18 cellular contexts compared by ENCODE assay signal in genomic region chr3:3088066-3088465, GRCh38. TPM values are rescaled to one million over a fixed set of nuclear protein-coding genes. Genes with fewer than 3 reads are reported as not detected.
A peak's percentile ranks its signal among the peaks of the same experiment; 100 is the strongest.
DNase-seq lines count a peak whose midpoint lies in the region; ATAC-seq, FAIRE-seq and TF ChIP-seq lines count a peak whose summit lies in the region.
"Had no signal": no experiment of that assay in that cellular context is flagged by ENCODE, and none has a peak within 500 bp of the region (broad histone marks: within the 10 kb centered on the region; RNA-seq: fewer than 3 reads in every experiment).

No MANE protein-coding gene starts in this region.

- H3K4me3 Mint-ChIP-seq in stimulated activated memory B cell treated with anti-CD40 and anti-IgM and Interleukin-4, amounts not matched to agents 10 μg/mL and 1 μg/mL and 100 μg/mL, for 72 hours = no peak overlapping the region
- H3K4me3 Mint-ChIP-seq: B cell; CD8-positive, alpha-beta T cell; HFFc6 had no signal

- TF ChIP-seq CTCF in MM.1S (IDR thresholded peaks at IDR 0.05; ENCODE audit: low read length) = no peak
- no peak for TF ChIP-seq CTCF in GM12878 (IDR thresholded peaks at IDR 0.05 in 2 of 3, conservative IDR thresholded peaks at IDR 0.05 in 1 of 3; ENCODE audit: control insufficient read depth in 2 of 3, extremely low read depth in 1 of 3, insufficient read depth in 1 of 3, low read depth in 3 of 3, low read length in 3 of 3)
- TF ChIP-seq CTCF in left ventricle myocardium inferior (IDR thresholded peaks at IDR 0.05; ENCODE audit: borderline replicate concordance) = no peak

- no peak overlapping the region for H3K9ac ChIP-seq in MM.1S (ENCODE audit: low read length)
- H3K9ac ChIP-seq in GM12878 (ENCODE audit: control insufficient read depth, insufficient read depth, low read length) = no peak overlapping the region
- H3K9ac ChIP-seq: BLaER1 treated with 17β-estradiol and CSF1 and Interleukin-3, amounts not matched to agents 10 nM and 100 nM had no signal

- BruUV-seq in GM12878 (replicated peaks; lab: Mats Ljungman, UMichigan) = no TSS peak

- RAD21 ChIA-PET in GM12878 (lab: Charles Lee; ENCODE audit: unreplicated experiment) = no interaction called here

- CTCF ChIA-PET in GM12878 (lab: Yijun Ruan, JAX) = interaction anchor here (1.7 kb wide), 1 partner anchor 166 kb away, joined by 3 read pairs; no protein-coding TSS in a partner anchor

- no peaks in the 10 kb centered on the region for H3K9me2 ChIP-seq in MM.1S (replicated peaks; ENCODE audit: insufficient read depth, low read length)

- no peak for TF ChIP-seq POLR2A in GM12891 (IDR thresholded peaks at IDR 0.05; ENCODE audit: low read depth, low read length)
- no peak for TF ChIP-seq POLR2A in GM12878 (IDR thresholded peaks at IDR 0.05; ENCODE audit: low read depth, low read length)

- H3K4me2 ChIP-seq in MM.1S (ENCODE audit: low read depth, low read length) = peak overlapping the region; percentile 47; the same call in 1 of the 2 replicates
- H3K4me2 ChIP-seq in GM12878 (ENCODE audit: control insufficient read depth, insufficient read depth) = no peak overlapping the region
- H3K4me2 ChIP-seq: BLaER1 treated with 17β-estradiol and CSF1 and Interleukin-3, amounts not matched to agents 10 nM and 100 nM had no signal

- H3K27ac ChIP-seq in MM.1S (ENCODE audit: low read length) (peak overlapping the region; percentile 77), GM12878 (ENCODE audit: control insufficient read depth, insufficient read depth) (peak overlapping the region; percentile 24; the same call in 1 of the 2 replicates), left ventricle myocardium inferior (replicated peaks) (no peak overlapping the region)
- H3K27ac ChIP-seq: BLaER1 treated with 17β-estradiol and CSF1 and Interleukin-3, amounts not matched to agents 10 nM and 100 nM had no signal

- SMC1A ChIA-PET in GM12878 (lab: Charles Lee; ENCODE audit: uncharacterized antibody, unreplicated experiment) = interaction anchor here (0.8 to 1.4 kb wide), 4 partner anchors 14 to 22 kb away, joined by 3 to 4 read pairs (median 3); no protein-coding TSS in a partner anchor

- intact Hi-C loops in GM12878 (cut with micrococcal nuclease; ENCODE audit: unreplicated experiment) (loop anchor here (2.0 kb wide), 1 partner anchor 39 kb away; the partner anchor contains the start of gene TRNT1), left ventricle myocardium inferior (cut with micrococcal nuclease) (no loop called here)

- H3K36me3 Mint-ChIP-seq in stimulated activated memory B cell treated with anti-CD40 and anti-IgM and Interleukin-4, amounts not matched to agents 10 μg/mL and 1 μg/mL and 100 μg/mL, for 72 hours = no peaks in the 10 kb centered on the region
- H3K36me3 Mint-ChIP-seq: CD8-positive, alpha-beta T cell had no signal

- TF ChIP-seq RAD21 in GM12878 (IDR thresholded peaks at IDR 0.05; ENCODE audit: insufficient read depth, low read depth, low read length) = no peak

- H3K9me3 ChIP-seq in MM.1S (replicated peaks; ENCODE audit: insufficient read depth, low read length) (no peaks in the 10 kb centered on the region), GM12878 (replicated peaks; ENCODE audit: control insufficient read depth, insufficient read depth, low read length) (no peaks in the 10 kb centered on the region; the same call in 2 of the 3 replicates), left ventricle myocardium inferior (replicated peaks) (no peaks in the 10 kb centered on the region)
- H3K9me3 ChIP-seq: BLaER1 treated with 17β-estradiol and CSF1 and Interleukin-3, amounts not matched to agents 10 nM and 100 nM had no signal

- H4K20me1 ChIP-seq in MM.1S (ENCODE audit: insufficient read depth, low read length) (no peaks in the 10 kb centered on the region), GM12878 (ENCODE audit: control insufficient read depth, insufficient read depth) (no peaks in the 10 kb centered on the region)
- H4K20me1 ChIP-seq: BLaER1 treated with 17β-estradiol and CSF1 and Interleukin-3, amounts not matched to agents 10 nM and 100 nM had no signal

- peaks cover 44% of the 10 kb centered on the region for H3K4me1 Mint-ChIP-seq in stimulated activated memory B cell treated with anti-CD40 and anti-IgM and Interleukin-4, amounts not matched to agents 10 μg/mL and 1 μg/mL and 100 μg/mL, for 72 hours

- no peaks in the 10 kb centered on the region for H3K9me3 Mint-ChIP-seq in stimulated activated memory B cell treated with anti-CD40 and anti-IgM and Interleukin-4, amounts not matched to agents 10 μg/mL and 1 μg/mL and 100 μg/mL, for 72 hours
- H3K9me3 Mint-ChIP-seq: CD8-positive, alpha-beta T cell had no signal

- no peaks in the 10 kb centered on the region for H3K36me3 ChIP-seq in MM.1S (replicated peaks; ENCODE audit: insufficient read depth, low read length)
- H3K36me3 ChIP-seq in GM12878 (ENCODE audit: control insufficient read depth in 2 of 2, insufficient read depth in 2 of 2, low read length in 1 of 2) = no peaks in the 10 kb centered on the region
- no peaks in the 10 kb centered on the region for H3K36me3 ChIP-seq in left ventricle myocardium inferior
- H3K36me3 ChIP-seq: BLaER1 treated with 17β-estradiol and CSF1 and Interleukin-3, amounts not matched to agents 10 nM and 100 nM had no signal

- H3K79me2 ChIP-seq in MM.1S (ENCODE audit: low read length) (no peaks in the 10 kb centered on the region), GM12878 (ENCODE audit: control insufficient read depth, insufficient read depth, low read length) (no peaks in the 10 kb centered on the region)

- H3K27ac Mint-ChIP-seq in stimulated activated memory B cell treated with anti-CD40 and anti-IgM and Interleukin-4, amounts not matched to agents 10 μg/mL and 1 μg/mL and 100 μg/mL, for 72 hours = peak overlapping the region; percentile 20
- H3K27ac Mint-ChIP-seq: B cell; CD8-positive, alpha-beta T cell; HFFc6 had no signal

- H3K4me3 ChIP-seq in MM.1S (ENCODE audit: low read length) = no peak overlapping the region
- no peak overlapping the region for H3K4me3 ChIP-seq in GM12878
- no peak overlapping the region for H3K4me3 ChIP-seq in left ventricle myocardium inferior
- H3K4me3 ChIP-seq: BLaER1 treated with 17β-estradiol and CSF1 and Interleukin-3, amounts not matched to agents 10 nM and 100 nM had no signal

- WGBS in GM12878 (ENCODE audit: insufficient coverage, insufficient replicate concordance, low lambda C conversion rate, missing lambda C conversion rate) = 46% methylated on average over 5 of the region's 5 CpGs

- POLR2A ChIA-PET in GM12878 (lab: Charles Lee) = interaction anchor here (0.6 kb wide), 3 partner anchors 37 to 1936 kb away, joined by 3 to 4 read pairs (median 3); no protein-coding TSS in a partner anchor

- peaks cover 11% of the 10 kb centered on the region; the same call in 1 of the 2 replicates for H3F3A ChIP-seq in MM.1S (ENCODE audit: insufficient read depth, low read length)

- TF ChIP-seq EP300 in GM12878 (IDR thresholded peaks at IDR 0.05; ENCODE audit: borderline replicate concordance in 1 of 2, control insufficient read depth in 1 of 2, low read depth in 2 of 2, low read length in 2 of 2) = no peak

- H2AFZ ChIP-seq in MM.1S (ENCODE audit: low read length) (no peak overlapping the region), GM12878 (ENCODE audit: control insufficient read depth, low read depth, low read length) (no peak overlapping the region; the same call in 1 of the 2 replicates)

- H3K27me3 Mint-ChIP-seq in stimulated activated memory B cell treated with anti-CD40 and anti-IgM and Interleukin-4, amounts not matched to agents 10 μg/mL and 1 μg/mL and 100 μg/mL, for 72 hours = no peaks in the 10 kb centered on the region
- H3K27me3 Mint-ChIP-seq: B cell had no signal

- H3K27me3 ChIP-seq in MM.1S (replicated peaks; ENCODE audit: insufficient read depth, low read length) (no peaks in the 10 kb centered on the region), GM12878 (replicated peaks in 1 of 2; ENCODE audit: control insufficient read depth in 2 of 2, insufficient read depth in 2 of 2, low read length in 1 of 2) (no peaks in the 10 kb centered on the region), left ventricle myocardium inferior (ENCODE audit: low read depth) (no peaks in the 10 kb centered on the region)
- H3K27me3 ChIP-seq: BLaER1 treated with 17β-estradiol and CSF1 and Interleukin-3, amounts not matched to agents 10 nM and 100 nM had no signal

- in situ Hi-C loops in GM12878 (cut with MboI) = no loop called here

- FAIRE-seq in GM12891 (lab: Jason Lieb, UNC) = peak; percentile 87
- no peak for FAIRE-seq in GM12878 (lab: Jason Lieb, UNC)

- DNase-seq in GM12891 (ENCODE audit: insufficient read length, low spot score) (no peak), MM.1S (peak; percentile 10), GM12878 (ENCODE audit: low read depth, low spot score) (no peak), left ventricle myocardium inferior (no peak), NCI-H2196 (lab: John Stamatoyannopoulos, UW; ENCODE audit: unreplicated experiment) (no peak)
- DNase-seq: Calu3; CD8-positive, alpha-beta T cell; DMS79 treated with DMSO at 0.1 percent for 48 hours; GF-D8; GOT3; H7; HFFc6 had no signal

- peak; percentile 32; the same call in 2 of the 3 replicates for ATAC-seq in GM12878
- ATAC-seq in stimulated activated memory B cell treated with anti-CD40 and anti-IgM and Interleukin-4, amounts not matched to agents 10 μg/mL and 1 μg/mL and 100 μg/mL, for 72 hours = no peak
- ATAC-seq: CD8-positive, alpha-beta T cell; HCT116 had no signal

- H3K4me1 ChIP-seq in MM.1S (ENCODE audit: low read length) = peaks cover 26% of the 10 kb centered on the region
- H3K4me1 ChIP-seq in GM12878 (ENCODE audit: control insufficient read depth, insufficient read depth, low read length) = peaks cover 26% of the 10 kb centered on the region
- H3K4me1 ChIP-seq in left ventricle myocardium inferior = peaks cover 3% of the 10 kb centered on the region

RNA-seq across cellular contexts. Expression of gene IL5RA, which starts 22.1 kb away (rescaled TPM):
- 0.09 TPM for polyA plus RNA-seq in GM12891 (2012; ENCODE audit: low read depth, missing spikeins)
- 0.33 and 0.51 TPM in 2 replicates for total RNA-seq in GM12878 (2013; cell fraction: nucleolus; rRNA removed)
- total RNA-seq in GM12878 (2014; rRNA removed) = 0.65 TPM in 1 of 2 replicates, not detected in the other
- 0.09 and 0.18 TPM in 2 replicates for total RNA-seq in GM12878 (2014; rRNA removed; fragmentation: Illumina TruSeq; extraction: Trizol)
- total RNA-seq in GM12878 (2021) = 0.19 TPM in 1 of 2 replicates, not detected in the other
- not detected for polyA plus RNA-seq in GM12878 (2011; ENCODE audit: low read depth)
- polyA plus RNA-seq in GM12878 (2011; rRNA removed) = not detected in 2 replicates
- polyA plus RNA-seq in GM12878 (2011; cell fraction: cytosol; rRNA removed) = not detected in 2 replicates
- polyA plus RNA-seq in GM12878 (2011; cell fraction: nucleus; rRNA removed) = not detected in 2 replicates
- 0.06 TPM in 1 of 2 replicates, not detected in the other for polyA plus RNA-seq in GM12878 (2012)
- 0.30 and 0.53 TPM in 2 replicates for polyA plus RNA-seq in GM12878 (2014; fragmentation: Illumina TruSeq; extraction: Trizol)
- polyA plus RNA-seq in GM12878 (2014; fragmentation: Nextera tagmentation; extraction: Ambion mirVana) = under 1 TPM in 1 of 2 experiments, not detected in 1; 0.04 TPM
- 0.10 and 0.13 TPM in 2 replicates for polyA plus RNA-seq in GM12878 (2014; rRNA removed)
- polyA plus RNA-seq in GM12878 (2016; fragmentation: Nextera tagmentation; extraction: Ambion mirVana) = not detected
- polyA minus RNA-seq in GM12878 (2011; rRNA and poly(A)+ RNA removed) = not detected in 2 replicates
- polyA minus RNA-seq in GM12878 (2011; cell fraction: cytosol; rRNA and poly(A)+ RNA removed) = not detected in 2 replicates
- polyA minus RNA-seq in GM12878 (2011; cell fraction: nucleus; rRNA and poly(A)+ RNA removed) = not detected in 2 replicates
- total RNA-seq in left ventricle myocardium inferior = not detected
- total RNA-seq: A172; Calu3; CD8-positive, alpha-beta T cell; H7; HFFc6; HT-29 had no signal

RNA-seq across cellular contexts. Expression of gene TRNT1, which starts 38.7 kb away (rescaled TPM):
- 16.2 TPM for polyA plus RNA-seq in GM12891 (2012; ENCODE audit: low read depth, missing spikeins)
- 93.7 and 102 TPM in 2 replicates for total RNA-seq in GM12878 (2013; cell fraction: nucleolus; rRNA removed)
- total RNA-seq in GM12878 (2014; rRNA removed) = 33.6 and 35.4 TPM in 2 replicates
- total RNA-seq in GM12878 (2014; rRNA removed; fragmentation: Illumina TruSeq; extraction: Trizol) = 34.6 and 37.9 TPM in 2 replicates
- total RNA-seq in GM12878 (2021) = 28.1 and 33.8 TPM in 2 replicates
- 12.1 TPM for polyA plus RNA-seq in GM12878 (2011; ENCODE audit: low read depth)
- 28.6 and 46.8 TPM in 2 replicates for polyA plus RNA-seq in GM12878 (2011; rRNA removed)
- polyA plus RNA-seq in GM12878 (2011; cell fraction: cytosol; rRNA removed) = 6.1 and 7.4 TPM in 2 replicates
- polyA plus RNA-seq in GM12878 (2011; cell fraction: nucleus; rRNA removed) = 36.2 and 51.5 TPM in 2 replicates
- polyA plus RNA-seq in GM12878 (2012) = 18.2 and 20.5 TPM in 2 replicates
- polyA plus RNA-seq in GM12878 (2014; fragmentation: Illumina TruSeq; extraction: Trizol) = 34.1 and 42.7 TPM in 2 replicates
- polyA plus RNA-seq in GM12878 (2014; fragmentation: Nextera tagmentation; extraction: Ambion mirVana) = 10 to 100 TPM; 37.9 to 45.1 TPM
- 32.2 and 35.5 TPM in 2 replicates for polyA plus RNA-seq in GM12878 (2014; rRNA removed)
- 10 to 100 TPM; 54.4 to 54.9 TPM for polyA plus RNA-seq in GM12878 (2016; fragmentation: Nextera tagmentation; extraction: Ambion mirVana)
- 19.9 and 21.6 TPM in 2 replicates for polyA minus RNA-seq in GM12878 (2011; rRNA and poly(A)+ RNA removed)
- 6.3 and 8.2 TPM in 2 replicates for polyA minus RNA-seq in GM12878 (2011; cell fraction: cytosol; rRNA and poly(A)+ RNA removed)
- polyA minus RNA-seq in GM12878 (2011; cell fraction: nucleus; rRNA and poly(A)+ RNA removed) = 38.8 and 69.7 TPM in 2 replicates
- 14.6 TPM for total RNA-seq in left ventricle myocardium inferior
